In genomic region chr22:35037089-35037488, GRCh38 we compare ENCODE assay signal across 15 cellular contexts. TPM values are rescaled to one million over a fixed set of nuclear protein-coding genes. Genes with fewer than 3 reads are reported as not detected.
DNase-seq lines count a peak whose midpoint lies in the region; ATAC-seq and TF ChIP-seq lines count a peak whose summit lies in the region.
"Had no signal": no experiment of that assay in that cellular context is flagged by ENCODE, and none has a peak within 500 bp of the region (broad histone marks: within the 10 kb centered on the region; RNA-seq: fewer than 3 reads in every experiment).

No MANE protein-coding gene starts in this region.

- no peaks in the 10 kb centered on the region for H3K4me1 Mint-ChIP-seq in immature natural killer cell

- peak; percentile 51 for DNase-seq in AG20443 (ENCODE audit: low spot score)
- peak; percentile 25 for DNase-seq in GM13977 (ENCODE audit: low spot score)
- peak; percentile 29 for DNase-seq in OCI-M1 (lab: John Stamatoyannopoulos, UW)
- peak; percentile 70 for DNase-seq in iPS-NIHi7 (ENCODE audit: extremely low spot score)
- DNase-seq in stimulated activated CD8-positive, alpha-beta memory T cell treated with anti-CD3 and anti-CD28 coated beads, Interleukin-4, amount 100 ng/mL, for 48 hours: no peak
- DNase-seq in immature natural killer cell: no peak
- DNase-seq in NCI-H2029 (lab: John Stamatoyannopoulos, UW): no peak
- DNase-seq: activated CD4-positive, alpha-beta T cell treated with anti-CD3 and anti-CD28 coated beads for 4 hours; CD8-positive, alpha-beta T cell; effector CD4-positive, alpha-beta T cell; NCI-H1417 treated with DMSO at 0.1 percent for 48 hours; stimulated activated CD4-positive, alpha-beta T cell treated with anti-CD3 and anti-CD28 coated beads, Interleukin-4, amount 100 ng/mL, for 4 hours had no signal

- H3K27ac Mint-ChIP-seq in immature natural killer cell: no peak overlapping the region
- H3K27ac Mint-ChIP-seq: activated naive CD4-positive, alpha-beta T cell treated with anti-CD3 and anti-CD28 coated beads, Interleukin-2, amount 50 U/mL, for 72 hours; CD8-positive, alpha-beta T cell; natural killer cell treated with Interleukin-12 subunit alpha and Interleukin-12 subunit beta and Interleukin-15 and Interleukin-18, amount 100 ng/mL, for 72 hours had no signal

- peaks cover 1 to 10% (median 7%) of the 10 kb centered on the region in 3 donors for H3K27me3 Mint-ChIP-seq in immature natural killer cell (ENCODE audit: low read depth in 3 of 3)

- no peaks in the 10 kb centered on the region for H3K36me3 Mint-ChIP-seq in immature natural killer cell
- H3K36me3 Mint-ChIP-seq: activated naive CD4-positive, alpha-beta T cell treated with anti-CD3 and anti-CD28 coated beads, Interleukin-2, amount 50 U/mL, for 72 hours; CD8-positive, alpha-beta T cell; natural killer cell treated with Interleukin-12 subunit alpha and Interleukin-12 subunit beta and Interleukin-15 and Interleukin-18, amount 100 ng/mL, for 72 hours had no signal

- peak; percentile 43 for TF ChIP-seq CTCF in GM13977 (IDR thresholded peaks at IDR 0.05; ENCODE audit: extremely low read depth, insufficient read depth, missing control alignments)

- in situ Hi-C loops in GM13977 (cut with MboI; ENCODE audit: low pct_unique_long_range_greater_than_20kb, low sequenced_read_pairs, unreplicated experiment): no loop called here

- peaks cover 0 to 2% (median 0%) of the 10 kb centered on the region in 6 donors for H3K9me3 Mint-ChIP-seq in immature natural killer cell
- H3K9me3 Mint-ChIP-seq: activated naive CD4-positive, alpha-beta T cell treated with anti-CD3 and anti-CD28 coated beads, Interleukin-2, amount 50 U/mL, for 72 hours; CD8-positive, alpha-beta T cell; natural killer cell treated with Interleukin-12 subunit alpha and Interleukin-12 subunit beta and Interleukin-15 and Interleukin-18, amount 100 ng/mL, for 72 hours had no signal

- no peak overlapping the region for H3K4me3 Mint-ChIP-seq in immature natural killer cell
- H3K4me3 Mint-ChIP-seq: CD8-positive, alpha-beta T cell; natural killer cell treated with Interleukin-12 subunit alpha and Interleukin-12 subunit beta and Interleukin-15 and Interleukin-18, amount 100 ng/mL, for 72 hours had no signal

- no peak for ATAC-seq in HG02571 (IDR thresholded peaks at IDR 0.05; ENCODE audit: unreplicated experiment)
- ATAC-seq: activated naive CD4-positive, alpha-beta T cell treated with anti-CD3 and anti-CD28 coated beads, Interleukin-2, amount 50 U/mL, for 72 hours; CD8-positive, alpha-beta T cell; natural killer cell treated with Interleukin-12 subunit alpha and Interleukin-12 subunit beta and Interleukin-15 and Interleukin-18, amount 100 ng/mL, for 72 hours had no signal

RNA-seq across cellular contexts. Expression of gene ISX, which starts 28.9 kb away (rescaled TPM):
- polyA plus RNA-seq in immature natural killer cell: not detected

Comparison
In these comparisons a context has a peak if more than half of its experiments do, and no peak if none do; other contexts are left out.
1. DNase-seq: peak in AG20443 (single experiment), GM13977 (single experiment), OCI-M1 (single experiment) and iPS-NIHi7 (single experiment); none in stimulated activated CD8-positive, alpha-beta memory T cell treated with anti-CD3 and anti-CD28 coated beads, Interleukin-4, amount 100 ng/mL, for 48 hours (single experiment), immature natural killer cell (0 of 3) and NCI-H2029 (single experiment).